In the genomic region with DNA sequence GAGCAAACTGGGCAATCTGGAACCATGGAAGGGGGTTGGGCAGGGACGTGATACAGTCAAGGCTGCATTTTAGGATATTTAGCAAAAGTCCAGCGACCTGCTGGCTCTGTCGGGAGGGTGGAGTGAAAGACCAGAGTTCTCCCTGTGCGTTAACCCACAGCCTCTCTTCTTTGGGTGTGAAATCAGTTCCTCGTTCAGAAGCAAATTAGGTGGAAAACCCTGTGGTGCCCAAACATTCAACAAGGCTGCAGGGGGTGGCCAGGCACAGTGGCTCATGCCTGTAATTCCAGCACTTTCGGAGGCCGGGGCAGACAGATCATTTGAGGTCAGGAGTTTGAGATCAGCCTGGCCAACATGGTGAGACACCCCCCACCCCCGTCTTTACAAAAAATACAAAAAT, we compare ENCODE assay signal across 29 cellular contexts. TPM values are rescaled to one million over a fixed set of nuclear protein-coding genes. Genes with fewer than 3 reads are reported as not detected.
"Had no signal": no experiment of that assay in that cellular context is flagged by ENCODE, and none has a peak within 500 bp of the region (broad histone marks: within the 10 kb centered on the region; RNA-seq: fewer than 3 reads in every experiment).

No MANE protein-coding gene starts in this region.

- H3K9me3 ChIP-seq: ascending aorta, breast epithelium, colonic mucosa had no signal

- H3K9me3 Mint-ChIP-seq: activated CD4-positive, alpha-beta memory T cell treated with anti-CD3 and anti-CD28 coated beads for 36 hours; activated CD4-positive, alpha-beta T cell treated with anti-CD3 and anti-CD28 coated beads, Interleukin-2, amount 10 ng/mL, durations not matched to agents 24 days and 14 days; activated naive CD4-positive, alpha-beta T cell treated with anti-CD3 and anti-CD28 coated beads, Interleukin-2, amount 10 ng/mL, durations not matched to agents 7 days and 5 days; activated naive CD4-positive, alpha-beta T cell treated with anti-CD3 and anti-CD28 coated beads, Interleukin-2, amount 50 U/mL, for 72 hours; activated naive CD8-positive, alpha-beta T cell treated with anti-CD3 and anti-CD28 coated beads, Interleukin-2, amount 10 ng/mL, durations not matched to agents 7 days and 5 days; activated T-cell treated with anti-CD3 and anti-CD28 coated beads, Interleukin-2, amount 50 U/mL, for 24 hours; activated T-cell treated with anti-CD3 and anti-CD28 coated beads, Interleukin-2, amount 50 U/mL, for 72 hours had no signal

- H3K4me3 ChIP-seq: ascending aorta, breast epithelium, cardiac muscle cell, colonic mucosa had no signal

- H3K27ac ChIP-seq: ascending aorta, breast epithelium, cardiac muscle cell, colonic mucosa had no signal

- DNase-seq: activated CD4-positive, alpha-beta memory T cell treated with anti-CD3 and anti-CD28 coated beads for 36 hours; activated CD4-positive, alpha-beta T cell treated with anti-CD3 and anti-CD28 coated beads for 36 hours; activated CD4-positive, alpha-beta T cell treated with anti-CD3 and anti-CD28 coated beads, Interleukin-2, amount 10 ng/mL, durations not matched to agents 24 days and 14 days; activated CD4-positive, CD25-positive, alpha-beta regulatory T cell; activated CD4-positive, CD25-positive, alpha-beta regulatory T cell treated with anti-CD3 and anti-CD28 coated beads, Interleukin-2, amount 50 U/mL, for 72 hours; activated CD8-positive, alpha-beta memory T cell treated with anti-CD3 and anti-CD28 coated beads, Interleukin-2, amount 50 U/mL, for 48 hours; activated gamma-delta T cell; activated naive CD4-positive, alpha-beta T cell; activated naive CD4-positive, alpha-beta T cell treated with anti-CD3 and anti-CD28 coated beads, Interleukin-2, amount 10 ng/mL, durations not matched to agents 7 days and 5 days; activated naive CD8-positive, alpha-beta T cell treated with anti-CD3 and anti-CD28 coated beads, Interleukin-2, amount 10 ng/mL, durations not matched to agents 7 days and 5 days; activated T-cell treated with anti-CD3 and anti-CD28 coated beads for 4 hours; activated T-cell treated with anti-CD3 and anti-CD28 coated beads, Interleukin-2, amount 50 U/mL, for 24 hours; activated T-cell treated with anti-CD3 and anti-CD28 coated beads, Interleukin-2, amount 50 U/mL, for 72 hours; central memory CD4-positive, alpha-beta T cell; cerebellar nuclear complex; colonic mucosa; effector CD8-positive, alpha-beta T cell; foreskin fibroblast; head of caudate nucleus; T-helper 2 cell had no signal

- H3K4me1 Mint-ChIP-seq: activated CD4-positive, alpha-beta T cell treated with anti-CD3 and anti-CD28 coated beads for 36 hours had no signal

- FAIRE-seq: frontal cortex had no signal

- H3K4me1 ChIP-seq: ascending aorta, breast epithelium, colonic mucosa had no signal

- H3K27ac Mint-ChIP-seq: activated CD4-positive, alpha-beta memory T cell treated with anti-CD3 and anti-CD28 coated beads for 36 hours; activated CD4-positive, alpha-beta T cell treated with anti-CD3 and anti-CD28 coated beads for 36 hours; activated CD4-positive, alpha-beta T cell treated with anti-CD3 and anti-CD28 coated beads, Interleukin-2, amount 10 ng/mL, durations not matched to agents 24 days and 14 days; activated naive CD4-positive, alpha-beta T cell treated with anti-CD3 and anti-CD28 coated beads, Interleukin-2, amount 10 ng/mL, durations not matched to agents 7 days and 5 days; activated naive CD4-positive, alpha-beta T cell treated with anti-CD3 and anti-CD28 coated beads, Interleukin-2, amount 50 U/mL, for 72 hours; activated naive CD8-positive, alpha-beta T cell treated with anti-CD3 and anti-CD28 coated beads, Interleukin-2, amount 10 ng/mL, durations not matched to agents 7 days and 5 days; activated T-cell treated with anti-CD3 and anti-CD28 coated beads, Interleukin-2, amount 50 U/mL, for 24 hours; activated T-cell treated with anti-CD3 and anti-CD28 coated beads, Interleukin-2, amount 50 U/mL, for 72 hours had no signal

- H3K36me3 Mint-ChIP-seq: activated CD4-positive, alpha-beta memory T cell treated with anti-CD3 and anti-CD28 coated beads for 36 hours; activated naive CD4-positive, alpha-beta T cell treated with anti-CD3 and anti-CD28 coated beads, Interleukin-2, amount 10 ng/mL, durations not matched to agents 7 days and 5 days; activated naive CD4-positive, alpha-beta T cell treated with anti-CD3 and anti-CD28 coated beads, Interleukin-2, amount 50 U/mL, for 72 hours; activated naive CD8-positive, alpha-beta T cell treated with anti-CD3 and anti-CD28 coated beads, Interleukin-2, amount 10 ng/mL, durations not matched to agents 7 days and 5 days; brain had no signal

- ATAC-seq: activated CD4-positive, alpha-beta T cell treated with anti-CD3 and anti-CD28 coated beads for 36 hours; activated naive CD4-positive, alpha-beta T cell treated with anti-CD3 and anti-CD28 coated beads, Interleukin-2, amount 50 U/mL, for 72 hours; activated T-cell treated with anti-CD3 and anti-CD28 coated beads, Interleukin-2, amount 50 U/mL, for 72 hours; esophagus mucosa had no signal

- H3K36me3 ChIP-seq: ascending aorta, breast epithelium, cardiac muscle cell, colonic mucosa had no signal

- H3K4me3 Mint-ChIP-seq: activated CD4-positive, alpha-beta memory T cell treated with anti-CD3 and anti-CD28 coated beads for 36 hours; activated CD4-positive, alpha-beta T cell treated with anti-CD3 and anti-CD28 coated beads for 36 hours; activated CD4-positive, alpha-beta T cell treated with anti-CD3 and anti-CD28 coated beads, Interleukin-2, amount 10 ng/mL, durations not matched to agents 24 days and 14 days; activated naive CD4-positive, alpha-beta T cell treated with anti-CD3 and anti-CD28 coated beads, Interleukin-2, amount 10 ng/mL, durations not matched to agents 7 days and 5 days; activated naive CD8-positive, alpha-beta T cell treated with anti-CD3 and anti-CD28 coated beads, Interleukin-2, amount 10 ng/mL, durations not matched to agents 7 days and 5 days; activated T-cell treated with anti-CD3 and anti-CD28 coated beads, Interleukin-2, amount 50 U/mL, for 24 hours; activated T-cell treated with anti-CD3 and anti-CD28 coated beads, Interleukin-2, amount 50 U/mL, for 72 hours; brain had no signal

RNA-seq across cellular contexts. Expression of gene TMEM151A, which starts 5.9 kb away (rescaled TPM):
- total RNA-seq: activated CD4-positive, alpha-beta memory T cell treated with anti-CD3 and anti-CD28 coated beads for 36 hours; activated CD4-positive, alpha-beta T cell treated with anti-CD3 and anti-CD28 coated beads for 36 hours; activated CD4-positive, alpha-beta T cell treated with anti-CD3 and anti-CD28 coated beads, Interleukin-2, amount 10 ng/mL, durations not matched to agents 24 days and 14 days; activated naive CD4-positive, alpha-beta T cell treated with anti-CD3 and anti-CD28 coated beads, Interleukin-2, amount 50 U/mL, for 72 hours; activated naive CD8-positive, alpha-beta T cell treated with anti-CD3 and anti-CD28 coated beads, Interleukin-2, amount 10 ng/mL, durations not matched to agents 7 days and 5 days; dermis microvascular lymphatic vessel endothelial cell; esophagus mucosa; T-helper 1 cell treated with Interleukin-12 subunit alpha and Interleukin-12 subunit beta and Interleukin-4 antibody, amounts not matched to agents 30 ng/mL and 1 ng/mL, for 36 hours had no signal

RNA-seq across cellular contexts. Expression of gene CD248, which starts 19.2 kb away (rescaled TPM):
- total RNA-seq: activated CD4-positive, alpha-beta memory T cell treated with anti-CD3 and anti-CD28 coated beads for 36 hours; activated CD4-positive, alpha-beta T cell treated with anti-CD3 and anti-CD28 coated beads, Interleukin-2, amount 10 ng/mL, durations not matched to agents 24 days and 14 days had no signal

RNA-seq across cellular contexts. Expression of gene CNIH2, which starts 19.6 kb away (rescaled TPM):
- total RNA-seq: ascending aorta, dermis microvascular lymphatic vessel endothelial cell had no signal
